In genomic region chr19:57788114-57788692, GRCh38 we compare ENCODE assay signal across 2 cellular contexts.
A peak's percentile ranks its signal among the peaks of the same experiment; 100 is the strongest.
TF ChIP-seq lines count a peak whose summit lies in the region.

No MANE protein-coding gene starts in this region.

TF ChIP-seq in GM12891, 5 proteins besides CTCF, POLR2A, EP300 and RAD21:
- TF ChIP-seq SPI1 (IDR thresholded peaks at IDR 0.05; ENCODE audit: low read depth, low read length), result no peak
- TF ChIP-seq PAX5 (IDR thresholded peaks at IDR 0.05; ENCODE audit: insufficient read depth, low read length, severe bottlenecking), result no peak
- TF ChIP-seq POU2F2 (IDR thresholded peaks at IDR 0.05; ENCODE audit: low read depth, low read length), result no peak
- TF ChIP-seq POLR2AphosphoS5 (IDR thresholded peaks at IDR 0.05; ENCODE audit: low read depth, low read length), result no peak
- no peak for TF ChIP-seq TAF1 (IDR thresholded peaks at IDR 0.05; ENCODE audit: low read depth, low read length)

TF ChIP-seq in K562, 482 proteins besides CTCF, POLR2A, EP300 and RAD21:
- TF ChIP-seq GTF2B (IDR thresholded peaks at IDR 0.05; ENCODE audit: extremely low read depth, insufficient read length) (no peak), CEBPG (CRISPR knock-in tag; IDR thresholded peaks at IDR 0.05) (no peak), CEBPG (tag; conservative IDR thresholded peaks at IDR 0.05 in 1 of 2, IDR thresholded peaks at IDR 0.05 in 1 of 2) (peak in 1 of 2 experiments; percentile 13; a peak in 1 of 4 replicates)
